1 cellular context compared by ENCODE assay signal in genomic region chr15:99248000-99248727, GRCh38.
TF ChIP-seq lines count a peak whose summit lies in the region.

No MANE protein-coding gene starts in this region.

TF ChIP-seq in K562, 482 proteins besides CTCF, POLR2A, EP300 and RAD21:
- TF ChIP-seq SPI1 (IDR thresholded peaks at IDR 0.05; ENCODE audit: borderline replicate concordance, low read depth, low read length) (0 out of 2 replicates have a peak, but pooled peaks have one; percentile 38), DPF2 (IDR thresholded peaks at IDR 0.05) (no peak)
